Comparison of ENCODE assay signal across 24 cellular contexts in genomic region chr6:13299909-13300308, GRCh38.
"Had no signal": no experiment of that assay in that cellular context is flagged by ENCODE, and none has a peak within 500 bp of the region (broad histone marks: within the 10 kb centered on the region; RNA-seq: fewer than 3 reads in every experiment).

No MANE protein-coding gene starts in this region.

- H3K9me3 ChIP-seq: breast epithelium, esophagus squamous epithelium, gastroesophageal sphincter, ovary, prostate gland, vagina had no signal

- H3K27me3 ChIP-seq: breast epithelium, esophagus squamous epithelium, gastroesophageal sphincter, ovary, vagina had no signal

- ATAC-seq: activated CD4-positive, alpha-beta T cell treated with anti-CD3 and anti-CD28 coated beads for 36 hours; activated T-cell treated with anti-CD3 and anti-CD28 coated beads, Interleukin-2, amount 50 U/mL, for 4 hours; gastroesophageal sphincter; left cardiac atrium had no signal

- DNase-seq: activated CD4-positive, alpha-beta T cell treated with anti-CD3 and anti-CD28 coated beads for 36 hours; activated CD4-positive, alpha-beta T cell treated with anti-CD3 and anti-CD28 coated beads, Interleukin-2, amount 50 U/mL, for 48 hours; activated CD8-positive, alpha-beta memory T cell treated with anti-CD3 and anti-CD28 coated beads, Interleukin-2, amount 50 U/mL, for 48 hours; activated effector memory CD4-positive, alpha-beta T cell treated with Interleukin-2 at 50 U/mL for 16 hours; activated naive CD4-positive, alpha-beta T cell treated with anti-CD3 and anti-CD28 coated beads for 36 hours; activated naive CD8-positive, alpha-beta T cell treated with anti-CD3 and anti-CD28 coated beads, Interleukin-2, amount 10 ng/mL, durations not matched to agents 7 days and 5 days; activated T-cell treated with anti-CD3 and anti-CD28 coated beads, Interleukin-2, amount 50 U/mL, for 4 hours; amniotic stem cell; effector memory CD4-positive, alpha-beta T cell; esophagus squamous epithelium; hypothalamus; left cardiac atrium; naive thymus-derived CD8-positive, alpha-beta T cell; ovary; stimulated activated CD4-positive, alpha-beta T cell treated with anti-CD3 and anti-CD28 coated beads, Interleukin-4, amount 100 ng/mL, for 24 hours; T1000; trophoblast cell had no signal

- H3K4me3 ChIP-seq: breast epithelium, esophagus squamous epithelium, gastroesophageal sphincter, ovary, prostate gland, vagina had no signal

- H3K27me3 Mint-ChIP-seq: activated CD4-positive, alpha-beta T cell treated with anti-CD3 and anti-CD28 coated beads for 36 hours; activated naive CD8-positive, alpha-beta T cell treated with anti-CD3 and anti-CD28 coated beads, Interleukin-2, amount 10 ng/mL, durations not matched to agents 7 days and 5 days; central memory CD8-positive, alpha-beta T cell; naive thymus-derived CD8-positive, alpha-beta T cell had no signal

- H3K36me3 ChIP-seq: breast epithelium, ovary, prostate gland had no signal

- H3K9me3 Mint-ChIP-seq: activated naive CD8-positive, alpha-beta T cell treated with anti-CD3 and anti-CD28 coated beads, Interleukin-2, amount 10 ng/mL, durations not matched to agents 7 days and 5 days; activated T-cell treated with anti-CD3 and anti-CD28 coated beads, Interleukin-2, amount 50 U/mL, for 4 hours; central memory CD8-positive, alpha-beta T cell; naive thymus-derived CD8-positive, alpha-beta T cell; T-helper 1 cell treated with Interleukin-12 subunit alpha and Interleukin-12 subunit beta and Interleukin-4 antibody, amounts not matched to agents 30 μg/mL and 1 μg/mL, for 36 hours; WTC11 had no signal

- H3K4me1 ChIP-seq: breast epithelium, prostate gland had no signal

- H3K4me3 Mint-ChIP-seq: activated CD4-positive, alpha-beta T cell treated with anti-CD3 and anti-CD28 coated beads for 36 hours; activated naive CD4-positive, alpha-beta T cell treated with anti-CD3 and anti-CD28 coated beads for 36 hours; activated naive CD8-positive, alpha-beta T cell treated with anti-CD3 and anti-CD28 coated beads, Interleukin-2, amount 10 ng/mL, durations not matched to agents 7 days and 5 days; activated T-cell treated with anti-CD3 and anti-CD28 coated beads, Interleukin-2, amount 50 U/mL, for 4 hours; central memory CD8-positive, alpha-beta T cell; T-helper 1 cell treated with Interleukin-12 subunit alpha and Interleukin-12 subunit beta and Interleukin-4 antibody, amounts not matched to agents 30 μg/mL and 1 μg/mL, for 36 hours; WTC11 had no signal

- H3K27ac Mint-ChIP-seq: activated CD4-positive, alpha-beta T cell treated with anti-CD3 and anti-CD28 coated beads for 36 hours; activated naive CD4-positive, alpha-beta T cell treated with anti-CD3 and anti-CD28 coated beads for 36 hours; naive thymus-derived CD8-positive, alpha-beta T cell; T-helper 1 cell treated with Interleukin-12 subunit alpha and Interleukin-12 subunit beta and Interleukin-4 antibody, amounts not matched to agents 30 μg/mL and 1 μg/mL, for 36 hours had no signal

- H3K27ac ChIP-seq: breast epithelium, esophagus squamous epithelium, gastroesophageal sphincter, ovary, prostate gland, vagina had no signal
